Comparison of ENCODE assay signal across 16 cellular contexts in the genomic region with DNA sequence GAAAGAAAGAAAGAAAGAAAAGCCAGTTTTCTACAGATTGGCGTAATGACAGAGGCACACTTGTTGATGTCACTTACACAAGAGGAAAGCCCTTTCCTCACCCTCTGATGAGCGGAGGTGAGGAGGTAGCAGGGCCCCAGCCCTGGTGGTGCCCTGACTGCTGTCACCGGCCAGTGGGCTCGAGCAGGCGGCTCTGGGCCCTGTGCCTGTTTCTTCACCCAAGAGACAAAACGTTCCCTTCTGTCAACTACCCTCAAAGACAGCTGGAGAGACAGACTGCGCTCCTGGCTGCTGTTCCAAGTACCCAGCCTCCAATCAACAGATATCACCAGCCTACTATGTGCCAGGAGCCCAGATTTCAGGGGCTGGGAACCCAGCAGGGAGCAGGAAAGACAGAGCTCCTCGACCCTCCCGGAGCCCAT. TPM values are rescaled to one million over a fixed set of nuclear protein-coding genes. Genes with fewer than 3 reads are reported as not detected.
A peak's percentile ranks its signal among the peaks of the same experiment; 100 is the strongest.
DNase-seq lines count a peak whose midpoint lies in the region; ATAC-seq and TF ChIP-seq lines count a peak whose summit lies in the region.
"Had no signal": no experiment of that assay in that cellular context is flagged by ENCODE, and none has a peak within 500 bp of the region (broad histone marks: within the 10 kb centered on the region; RNA-seq: fewer than 3 reads in every experiment).

No MANE protein-coding gene starts in this region.

- ATAC-seq in stimulated activated naive CD8-positive, alpha-beta T cell treated with anti-CD3 and anti-CD28 coated beads, Interleukin-15, amount 100 ng/mL, for 72 hours: no peak

- no peak overlapping the region for H3K4me3 Mint-ChIP-seq in dendritic cell treated with granulocyte-macrophage colony-stimulating factor and Interleukin-4, amounts not matched to agents 40 ng/mL and 50 ng/mL, for 4 days
- H3K4me3 Mint-ChIP-seq in stimulated activated naive CD8-positive, alpha-beta T cell treated with anti-CD3 and anti-CD28 coated beads, Interleukin-15, amount 100 ng/mL, for 72 hours: no peak overlapping the region

- H3K4me1 ChIP-seq in liver (ENCODE audit: control insufficient read depth in 4 of 4, insufficient read depth in 4 of 4, low read length in 3 of 4): peaks cover 12 to 53% (median 37%) of the 10 kb centered on the region in 4 donors

- H3K36me3 ChIP-seq in liver (ENCODE audit: control insufficient read depth in 4 of 4, insufficient read depth in 3 of 4, low read depth in 1 of 4, low read length in 3 of 4): no peaks in the 10 kb centered on the region
- H3K36me3 ChIP-seq: SJSA1 had no signal

- no peaks in the 10 kb centered on the region for H3K9me3 Mint-ChIP-seq in dendritic cell treated with granulocyte-macrophage colony-stimulating factor and Interleukin-4, amounts not matched to agents 40 ng/mL and 50 ng/mL, for 4 days
- no peaks in the 10 kb centered on the region for H3K9me3 Mint-ChIP-seq in stimulated activated naive CD8-positive, alpha-beta T cell treated with anti-CD3 and anti-CD28 coated beads, Interleukin-15, amount 100 ng/mL, for 72 hours
- H3K9me3 Mint-ChIP-seq: CD8-positive, alpha-beta memory T cell had no signal

- H3K4me3 ChIP-seq in liver (ENCODE audit: low read depth in 1 of 3, low read length in 3 of 3): no peak overlapping the region
- H3K4me3 ChIP-seq: SJSA1 had no signal

- H3K9me3 ChIP-seq in liver (ENCODE audit: control insufficient read depth in 4 of 4, low read length in 3 of 4): no peaks in the 10 kb centered on the region
- H3K9me3 ChIP-seq: SJSA1 had no signal

- H3K27ac ChIP-seq in liver (ENCODE audit: low read depth in 1 of 2, low read length in 2 of 2): peak overlapping the region; percentile 53 to 65
- H3K27ac ChIP-seq: SJSA1 had no signal

- 71% methylated on average over 9 of the region's 9 CpGs for WGBS in liver

- H3K27ac Mint-ChIP-seq in dendritic cell treated with granulocyte-macrophage colony-stimulating factor and Interleukin-4, amounts not matched to agents 40 ng/mL and 50 ng/mL, for 4 days: peak overlapping the region; percentile 14
- no peak overlapping the region for H3K27ac Mint-ChIP-seq in stimulated activated naive CD8-positive, alpha-beta T cell treated with anti-CD3 and anti-CD28 coated beads, Interleukin-15, amount 100 ng/mL, for 72 hours

- H3K9ac ChIP-seq in liver (ENCODE audit: low read depth in 1 of 2, low read length in 2 of 2): no peak overlapping the region

- no peak for TF ChIP-seq RAD21 in liver (IDR thresholded peaks at IDR 0.05)

- peaks cover 26% of the 10 kb centered on the region for H3K36me3 Mint-ChIP-seq in dendritic cell treated with granulocyte-macrophage colony-stimulating factor and Interleukin-4, amounts not matched to agents 40 ng/mL and 50 ng/mL, for 4 days (ENCODE audit: low read depth)

- DNase-seq in NCI-H524 (lab: John Stamatoyannopoulos, UW): peak; percentile 37 to 53
- no peak for DNase-seq in NCI-H524 treated with DMSO at 0.1 percent for 48 hours (lab: John Stamatoyannopoulos, UW)
- peak; percentile 19 for DNase-seq in superior temporal gyrus (ENCODE audit: extremely low spot score)
- no peak for DNase-seq in stimulated activated CD4-positive, alpha-beta T cell treated with anti-CD3 and anti-CD28 coated beads, Interleukin-15, amount 100 ng/mL, for 24 hours
- no peak for DNase-seq in stimulated activated naive CD8-positive, alpha-beta T cell treated with anti-CD3 and anti-CD28 coated beads, Interleukin-15, amount 100 ng/mL, for 72 hours
- DNase-seq in OCI-M2 (lab: John Stamatoyannopoulos, UW; ENCODE audit: unreplicated experiment): no peak
- DNase-seq: 8988T; activated CD8-positive, alpha-beta memory T cell treated with anti-CD3 and anti-CD28 coated beads for 24 hours; CD8-positive, alpha-beta memory T cell; effector memory CD4-positive, alpha-beta T cell; foreskin fibroblast; NCI-H2081 treated with DMSO at 0.1 percent for 48 hours had no signal

- intact Hi-C loops in dendritic cell treated with granulocyte-macrophage colony-stimulating factor and Interleukin-4, amounts not matched to agents 40 ng/mL and 50 ng/mL, for 4 days (cut with micrococcal nuclease): no loop called here

- peaks cover 64% of the 10 kb centered on the region for H3K4me1 Mint-ChIP-seq in dendritic cell treated with granulocyte-macrophage colony-stimulating factor and Interleukin-4, amounts not matched to agents 40 ng/mL and 50 ng/mL, for 4 days (ENCODE audit: low read depth)
- H3K4me1 Mint-ChIP-seq in stimulated activated naive CD8-positive, alpha-beta T cell treated with anti-CD3 and anti-CD28 coated beads, Interleukin-15, amount 100 ng/mL, for 72 hours: peaks cover 65% of the 10 kb centered on the region

- no peak for TF ChIP-seq CTCF in liver (IDR thresholded peaks at IDR 0.05; ENCODE audit: low read depth, low read length, missing input control)

- no peaks in the 10 kb centered on the region for H3K27me3 Mint-ChIP-seq in dendritic cell treated with granulocyte-macrophage colony-stimulating factor and Interleukin-4, amounts not matched to agents 40 ng/mL and 50 ng/mL, for 4 days
- H3K27me3 Mint-ChIP-seq in stimulated activated naive CD8-positive, alpha-beta T cell treated with anti-CD3 and anti-CD28 coated beads, Interleukin-15, amount 100 ng/mL, for 72 hours: no peaks in the 10 kb centered on the region
- H3K27me3 Mint-ChIP-seq: CD8-positive, alpha-beta memory T cell had no signal

- no peaks in the 10 kb centered on the region for H3K27me3 ChIP-seq in liver (ENCODE audit: control insufficient read depth in 4 of 4, insufficient read depth in 4 of 4, low read length in 3 of 4)
- H3K27me3 ChIP-seq: SJSA1 had no signal

TF ChIP-seq in liver, 16 proteins besides CTCF, POLR2A, EP300 and RAD21:
- no peak for TF ChIP-seq HNF4G (IDR thresholded peaks at IDR 0.05)

RNA-seq across cellular contexts. Expression of a gene that starts 10.1 kb away (rescaled TPM):
- total RNA-seq in liver: 10 to 100 TPM in 1 of 2 donors, 1 to 10 TPM in 1; 8.4 to 14.0 TPM
- polyA plus RNA-seq in liver: 10 to 100 TPM in 1 of 2 donors, 1 to 10 TPM in 1; 5.3 to 10.2 TPM

RNA-seq across cellular contexts. Expression of a gene that starts 34.3 kb away (rescaled TPM):
- total RNA-seq in liver: under 1 TPM in 1 of 2 donors, not detected in 1; 0.08 TPM
- polyA plus RNA-seq in liver: under 1 TPM in 1 of 2 donors, not detected in 1; 0.05 TPM
- total RNA-seq: CD8-positive, alpha-beta memory T cell; SJSA1; urinary bladder had no signal
- polyA plus RNA-seq: CD8-positive, alpha-beta memory T cell; urinary bladder had no signal

RNA-seq across cellular contexts. Expression of a gene that starts 34.6 kb away (rescaled TPM):
- total RNA-seq in liver: 1 to 10 TPM in 1 of 2 donors, under 1 TPM in 1; 0.89 to 3.0 TPM
- 1 to 10 TPM in 1 of 2 donors, under 1 TPM in 1; 0.94 to 1.7 TPM for polyA plus RNA-seq in liver

Comparison
In these comparisons a context has a peak if more than half of its experiments do, and no peak if none do; other contexts are left out.
1. DNase-seq: peak in NCI-H524 (2 of 2) and superior temporal gyrus (single experiment); none in NCI-H524 treated with DMSO at 0.1 percent for 48 hours (single experiment), stimulated activated CD4-positive, alpha-beta T cell treated with anti-CD3 and anti-CD28 coated beads, Interleukin-15, amount 100 ng/mL, for 24 hours (single experiment), stimulated activated naive CD8-positive, alpha-beta T cell treated with anti-CD3 and anti-CD28 coated beads, Interleukin-15, amount 100 ng/mL, for 72 hours (0 of 2) and OCI-M2 (single experiment).